Comparison of ENCODE assay signal across 1 cellular context in the genomic region with DNA sequence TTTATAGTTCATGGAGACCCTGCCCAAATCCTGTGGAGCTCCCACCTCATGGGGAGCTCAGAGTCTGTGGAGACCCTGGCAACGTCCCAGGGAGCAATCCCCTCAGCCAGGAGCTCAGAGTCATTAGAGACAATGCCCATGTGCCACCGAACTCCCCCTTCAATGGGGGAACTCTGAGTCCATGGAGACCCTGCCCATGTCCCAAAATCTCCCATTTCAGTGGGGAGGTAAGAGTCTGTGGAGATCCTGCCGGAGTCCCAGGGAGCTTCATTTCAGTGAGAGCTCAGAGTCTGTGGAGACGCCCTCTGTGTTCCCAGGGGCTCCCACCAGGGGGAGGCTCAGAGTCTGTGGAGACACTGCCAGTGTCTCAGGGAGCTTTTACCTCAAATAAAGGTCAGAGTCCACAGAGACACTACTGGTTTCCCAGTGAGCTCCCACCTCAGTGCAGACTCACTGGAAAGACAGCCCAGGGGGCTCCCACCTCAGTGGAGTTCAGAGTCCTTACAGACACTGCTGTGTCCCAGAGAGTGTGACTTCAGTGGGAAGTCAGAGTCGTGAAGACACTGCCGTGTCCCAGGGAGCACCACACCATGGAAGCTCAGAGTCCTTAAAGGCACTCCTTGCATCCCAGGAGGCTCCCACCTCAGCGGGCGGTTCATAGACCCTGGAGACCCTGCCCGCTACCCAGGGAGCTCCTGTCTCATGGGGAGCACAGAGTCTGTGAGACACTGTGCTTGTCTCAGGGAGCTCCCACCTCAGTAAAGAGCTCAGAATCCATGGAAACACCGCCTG.
TF ChIP-seq lines count a peak whose summit lies in the region.

No MANE protein-coding gene starts in this region.

TF ChIP-seq in IMR-90, 13 proteins besides CTCF, POLR2A, EP300 and RAD21:
- TF ChIP-seq SMC3 (IDR thresholded peaks at IDR 0.05; ENCODE audit: low read depth, low read length): peak; percentile 65
- no peak for TF ChIP-seq USF2 (IDR thresholded peaks at IDR 0.05; ENCODE audit: low read depth, low read length)
TF ChIP-seq in IMR-90: peak in this region for 1.
